18 cellular contexts compared by ENCODE assay signal in the genomic region with DNA sequence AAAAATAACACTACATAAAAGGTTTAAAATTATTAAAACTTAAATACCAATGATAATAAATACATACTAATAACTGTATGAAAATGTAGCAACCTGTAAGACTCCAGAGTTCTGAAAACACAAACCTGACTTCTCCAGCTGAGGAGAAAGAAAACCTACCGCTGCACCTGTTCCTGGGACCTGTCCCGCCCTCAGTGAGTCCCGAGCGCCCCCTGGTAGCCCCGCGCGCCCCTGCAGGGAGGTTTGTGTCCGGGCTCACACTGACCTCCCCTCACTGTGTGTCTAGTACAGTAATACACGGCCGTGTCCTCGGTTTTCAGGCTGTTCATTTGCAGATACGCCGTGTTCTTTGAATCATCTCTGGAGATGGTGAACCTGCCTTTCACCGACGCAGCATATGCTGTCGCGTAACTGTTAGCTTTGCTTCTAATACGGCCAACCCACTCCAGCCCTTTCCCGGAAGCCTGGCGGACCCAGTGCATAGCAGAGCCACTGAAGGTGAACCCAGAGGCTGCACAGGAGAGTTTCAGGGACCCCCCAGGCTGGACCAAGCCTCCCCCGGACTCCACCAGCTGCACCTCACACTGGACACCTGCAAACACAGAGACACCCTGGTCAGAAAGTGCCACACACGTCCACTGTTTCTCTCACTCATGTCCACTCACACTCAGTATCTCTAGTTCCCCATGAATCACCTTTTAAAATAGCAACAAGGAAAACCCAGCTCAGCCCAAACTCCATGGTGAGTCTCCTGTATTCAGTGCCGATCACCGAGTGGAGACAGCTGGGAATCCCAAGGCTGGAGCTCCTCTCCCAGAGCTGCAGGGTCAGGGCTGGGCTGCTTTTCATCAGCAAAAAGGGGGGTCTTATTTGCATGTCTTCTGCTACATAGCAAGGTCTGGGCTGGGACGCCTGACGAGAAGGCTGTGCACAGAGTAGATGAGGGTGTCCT.
A peak's percentile ranks its signal among the peaks of the same experiment; 100 is the strongest.
DNase-seq lines count a peak whose midpoint lies in the region; ATAC-seq, FAIRE-seq and TF ChIP-seq lines count a peak whose summit lies in the region.
"Had no signal": no experiment of that assay in that cellular context is flagged by ENCODE, and none has a peak within 500 bp of the region (broad histone marks: within the 10 kb centered on the region; RNA-seq: fewer than 3 reads in every experiment).

No MANE protein-coding gene starts in this region.

- no TSS peak for BruUV-seq in HepG2 (replicated peaks; lab: Mats Ljungman, UMichigan)

- no peak for TF ChIP-seq EP300 in HepG2 (IDR thresholded peaks at IDR 0.05; ENCODE audit: low read depth in 2 of 2, low read length in 2 of 2)
- TF ChIP-seq EP300 in HepG2 (CRISPR knock-in tag; IDR thresholded peaks at IDR 0.05; ENCODE audit: borderline replicate concordance), result no peak
- TF ChIP-seq EP300 in SK-N-SH (IDR thresholded peaks at IDR 0.05; ENCODE audit: borderline replicate concordance in 1 of 2, low read depth in 1 of 2, low read length in 1 of 2), result no peak

- CTCF ChIA-PET in HepG2 (lab: Yijun Ruan, JAX; ENCODE audit: low intra/inter-chr PET ratio, low total read pairs) (interaction anchor here (1.2 to 2.3 kb wide), 4 partner anchors 28 to 77 kb away, joined by 3 to 20 read pairs (median 4); no protein-coding TSS in a partner anchor), SK-N-SH (lab: Yijun Ruan, JAX) (interaction anchor here (0.7 to 3.1 kb wide), 5 partner anchors 12 to 70 kb away, joined by 3 to 19 read pairs (median 3); no protein-coding TSS in a partner anchor)

- peak; percentile 50 for FAIRE-seq in HepG2 (lab: Jason Lieb, UNC)

- peak overlapping the region; percentile 31; the same call in 1 of the 2 replicates for H3K9ac ChIP-seq in HepG2 (ENCODE audit: insufficient read depth, low read depth, low read length)
- no peak overlapping the region for H3K9ac ChIP-seq in SK-N-SH
- H3K9ac ChIP-seq: BLaER1 treated with 17β-estradiol and CSF1 and Interleukin-3, amounts not matched to agents 10 nM and 100 nM had no signal

- DNase-seq in HepG2 (ENCODE audit: low spot score) (peak; percentile 40), right lobe of liver (no peak), SK-N-SH (peak; percentile 31), aorta (no peak), foreskin fibroblast (no peak)
- DNase-seq: activated B cell treated with CpG ODN at 0.5 μM for 24 hours; brain microvascular endothelial cell; erythroblast; GOT3; mammary epithelial cell; NCI-H2171; stimulated activated CD4-positive, alpha-beta T cell treated with anti-CD3 and anti-CD28 coated beads, Interleukin-1b, Interleukin-23, amount 100 ng/mL, for 48 hours; stimulated activated naive CD4-positive, alpha-beta T cell treated with Interleukin-2 at 50 U/mL for 16 hours had no signal

- TF ChIP-seq POLR2A in HepG2 (IDR thresholded peaks at IDR 0.05; ENCODE audit: insufficient read depth in 1 of 2, low read depth in 2 of 2, low read length in 2 of 2) (no peak), right lobe of liver (IDR thresholded peaks at IDR 0.05) (no peak)

- POLR2A ChIA-PET in HepG2 (lab: Yijun Ruan, JAX) (no interaction called here), SK-N-SH (lab: Yijun Ruan, JAX) (no interaction called here)

- no peaks in the 10 kb centered on the region for H3K79me2 ChIP-seq in HepG2 (ENCODE audit: insufficient read depth, low read length)
- H3K79me2 ChIP-seq in SK-N-SH (ENCODE audit: insufficient read depth), result no peaks in the 10 kb centered on the region

- TF ChIP-seq CTCF in HepG2 (CRISPR knock-in tag; IDR thresholded peaks at IDR 0.05) (peak; percentile 77), right lobe of liver (IDR thresholded peaks at IDR 0.05) (no peak), LNCAP (IDR thresholded peaks at IDR 0.05) (peak; percentile 64), SK-N-SH (IDR thresholded peaks at IDR 0.05) (peak; percentile 49), foreskin fibroblast (IDR thresholded peaks at IDR 0.05; ENCODE audit: low read depth, low read length) (no peak)

- H3K4me3 Mint-ChIP-seq in stimulated activated memory B cell treated with anti-CD40 and anti-IgM and Interleukin-4, amounts not matched to agents 10 μg/mL and 1 μg/mL and 100 μg/mL, for 72 hours, result peak overlapping the region; percentile 50
- H3K4me3 Mint-ChIP-seq: activated B cell treated with CpG ODN at 0.5 μM for 24 hours had no signal

- in situ Hi-C loops in HepG2 (cut with HindIII; ENCODE audit: extremely low pct_ligation_motif_present, low pct_unique_long_range_greater_than_20kb), result no loop called here

- H3K27me3 ChIP-seq in HepG2 (ENCODE audit: control insufficient read depth in 1 of 2, insufficient read depth in 2 of 2, low read length in 2 of 2), result peaks cover 0 to 12% of the 10 kb centered on the region in 2 experiments; a peak in 1 of 5 replicates
- peaks cover 0 to 12% of the 10 kb centered on the region in 2 donors for H3K27me3 ChIP-seq in right lobe of liver
- peaks cover 10% of the 10 kb centered on the region; the same call in 1 of the 2 replicates for H3K27me3 ChIP-seq in SK-N-SH (ENCODE audit: insufficient read depth)
- H3K27me3 ChIP-seq in aorta (ENCODE audit: control insufficient read depth in 1 of 2, insufficient read depth in 2 of 2, low read length in 1 of 2), result no peaks in the 10 kb centered on the region
- H3K27me3 ChIP-seq: BLaER1 treated with 17β-estradiol and CSF1 and Interleukin-3, amounts not matched to agents 10 nM and 100 nM; brain microvascular endothelial cell; ovary had no signal

- no peaks in the 10 kb centered on the region for H3K36me3 ChIP-seq in HepG2 (replicated peaks in 1 of 2; ENCODE audit: control insufficient read depth in 1 of 2, insufficient read depth in 2 of 2, low read length in 2 of 2)
- H3K36me3 ChIP-seq in right lobe of liver, result no peaks in the 10 kb centered on the region
- no peaks in the 10 kb centered on the region for H3K36me3 ChIP-seq in SK-N-SH (replicated peaks in 1 of 2; ENCODE audit: control insufficient read depth in 1 of 2, insufficient read depth in 2 of 2, low read length in 1 of 2)
- no peaks in the 10 kb centered on the region for H3K36me3 ChIP-seq in aorta (ENCODE audit: control insufficient read depth in 1 of 2, insufficient read depth in 2 of 2, low read length in 1 of 2)
- H3K36me3 ChIP-seq: BLaER1 treated with 17β-estradiol and CSF1 and Interleukin-3, amounts not matched to agents 10 nM and 100 nM; brain microvascular endothelial cell; ovary had no signal

- intact Hi-C loops in HepG2 (cut with micrococcal nuclease; ENCODE audit: unreplicated experiment), result loop anchor here (2.0 kb wide), 1 partner anchor 70 kb away; no protein-coding TSS in a partner anchor
- intact Hi-C loops in right lobe of liver (cut with DNase I), result no loop called here
- intact Hi-C loops in aorta (cut with DNase I), result no loop called here

- peaks cover 51% of the 10 kb centered on the region for H3K27me3 Mint-ChIP-seq in stimulated activated memory B cell treated with anti-CD40 and anti-IgM and Interleukin-4, amounts not matched to agents 10 μg/mL and 1 μg/mL and 100 μg/mL, for 72 hours

- peaks cover 6% of the 10 kb centered on the region for H3K4me1 Mint-ChIP-seq in stimulated activated memory B cell treated with anti-CD40 and anti-IgM and Interleukin-4, amounts not matched to agents 10 μg/mL and 1 μg/mL and 100 μg/mL, for 72 hours
- H3K4me1 Mint-ChIP-seq: activated B cell treated with CpG ODN at 0.5 μM for 24 hours had no signal

- peak overlapping the region; percentile 45 to 66 (median 50) for H3K4me3 ChIP-seq in HepG2 (replicated peaks in 1 of 3; ENCODE audit: insufficient read depth in 1 of 3, low read depth in 2 of 3, low read length in 3 of 3)
- no peak overlapping the region for H3K4me3 ChIP-seq in right lobe of liver
- no peak overlapping the region for H3K4me3 ChIP-seq in SK-N-SH (ENCODE audit: low read depth in 2 of 2, low read length in 1 of 2)
- no peak overlapping the region for H3K4me3 ChIP-seq in aorta (ENCODE audit: low read length in 2 of 2)
- no peak overlapping the region for H3K4me3 ChIP-seq in foreskin fibroblast (ENCODE audit: low read depth in 1 of 2, low read length in 2 of 2)
- H3K4me3 ChIP-seq: BLaER1 treated with 17β-estradiol and CSF1 and Interleukin-3, amounts not matched to agents 10 nM and 100 nM; ovary had no signal

- TF ChIP-seq RAD21 in HepG2 (CRISPR knock-in tag; IDR thresholded peaks at IDR 0.05) (no peak), SK-N-SH (IDR thresholded peaks at IDR 0.05; ENCODE audit: low read length) (no peak)

- H3K9me2 ChIP-seq in SK-N-SH, result no peaks in the 10 kb centered on the region

- peak overlapping the region; percentile 98 for H3K4me2 ChIP-seq in HepG2 (ENCODE audit: low read depth, low read length)
- no peak overlapping the region for H3K4me2 ChIP-seq in SK-N-SH

- H3K9me3 ChIP-seq in HepG2 (ENCODE audit: low read length) (no peaks in the 10 kb centered on the region), right lobe of liver (no peaks in the 10 kb centered on the region), SK-N-SH (no peaks in the 10 kb centered on the region), aorta (ENCODE audit: control insufficient read depth, low read length) (peaks cover 1% of the 10 kb centered on the region)
- H3K9me3 ChIP-seq: BLaER1 treated with 17β-estradiol and CSF1 and Interleukin-3, amounts not matched to agents 10 nM and 100 nM; ovary had no signal

- WGBS in HepG2 (ENCODE audit: low lambda C conversion rate), result 0% methylated on average over 9 of the region's 26 CpGs
- 45% methylated on average over 24 of the region's 26 CpGs for WGBS in right lobe of liver (ENCODE audit: insufficient coverage, low coverage, low lambda C conversion rate, missing lambda C conversion rate)
- 3% methylated on average over 22 of the region's 26 CpGs for WGBS in SK-N-SH (ENCODE audit: low lambda C conversion rate)
- 53 to 54% methylated on average over 26 of the region's 26 CpGs for WGBS in aorta, 2 donors

- no peaks in the 10 kb centered on the region for H3K9me3 Mint-ChIP-seq in stimulated activated memory B cell treated with anti-CD40 and anti-IgM and Interleukin-4, amounts not matched to agents 10 μg/mL and 1 μg/mL and 100 μg/mL, for 72 hours
- H3K9me3 Mint-ChIP-seq: activated B cell treated with CpG ODN at 0.5 μM for 24 hours had no signal

- H3K27ac Mint-ChIP-seq in stimulated activated memory B cell treated with anti-CD40 and anti-IgM and Interleukin-4, amounts not matched to agents 10 μg/mL and 1 μg/mL and 100 μg/mL, for 72 hours, result no peak overlapping the region
- H3K27ac Mint-ChIP-seq: activated B cell treated with CpG ODN at 0.5 μM for 24 hours had no signal

- H3K27ac ChIP-seq in HepG2 (ENCODE audit: extremely low read length, insufficient read depth, low read length), result no peak overlapping the region
- H3K27ac ChIP-seq in right lobe of liver, result no peak overlapping the region
- no peak overlapping the region for H3K27ac ChIP-seq in SK-N-SH (ENCODE audit: low read depth in 2 of 2, low read length in 1 of 2)
- H3K27ac ChIP-seq in aorta (ENCODE audit: low read depth in 1 of 2, low read length in 2 of 2), result no peak overlapping the region
- H3K27ac ChIP-seq: BLaER1 treated with 17β-estradiol and CSF1 and Interleukin-3, amounts not matched to agents 10 nM and 100 nM; brain microvascular endothelial cell; ovary had no signal

- H3K36me3 Mint-ChIP-seq in stimulated activated memory B cell treated with anti-CD40 and anti-IgM and Interleukin-4, amounts not matched to agents 10 μg/mL and 1 μg/mL and 100 μg/mL, for 72 hours, result no peaks in the 10 kb centered on the region

- ATAC-seq in HepG2, result peak; percentile 98
- no peak for ATAC-seq in right lobe of liver
- ATAC-seq in stimulated activated memory B cell treated with anti-CD40 and anti-IgM and Interleukin-4, amounts not matched to agents 10 μg/mL and 1 μg/mL and 100 μg/mL, for 72 hours, result no peak
- no peak for ATAC-seq in aorta (ENCODE audit: low FRiP score)
- no peak for ATAC-seq in HG03354 (IDR thresholded peaks at IDR 0.05; ENCODE audit: poor library complexity, severe bottlenecking, unreplicated experiment)

- H4K20me1 ChIP-seq in HepG2 (ENCODE audit: insufficient read depth, low read length) (no peaks in the 10 kb centered on the region), SK-N-SH (ENCODE audit: insufficient read depth) (no peaks in the 10 kb centered on the region)
- H4K20me1 ChIP-seq: BLaER1 treated with 17β-estradiol and CSF1 and Interleukin-3, amounts not matched to agents 10 nM and 100 nM had no signal

- no peaks in the 10 kb centered on the region for H3F3A ChIP-seq in SK-N-SH (replicated peaks; ENCODE audit: insufficient read depth)

- H2AFZ ChIP-seq in HepG2 (ENCODE audit: low read length) (peak overlapping the region; percentile 94), SK-N-SH (ENCODE audit: low read depth) (no peak overlapping the region)

- H3K4me1 ChIP-seq in HepG2 (ENCODE audit: insufficient read depth, low read length), result peaks cover 8% of the 10 kb centered on the region
- no peaks in the 10 kb centered on the region for H3K4me1 ChIP-seq in right lobe of liver
- no peaks in the 10 kb centered on the region for H3K4me1 ChIP-seq in SK-N-SH (ENCODE audit: control insufficient read depth in 1 of 2, insufficient read depth in 2 of 2, low read depth in 1 of 2, low read length in 1 of 2)
- H3K4me1 ChIP-seq in aorta (ENCODE audit: control insufficient read depth in 1 of 2, insufficient read depth in 2 of 2, low read length in 2 of 2), result no peaks in the 10 kb centered on the region

Comparison
In these comparisons a context has a peak if more than half of its experiments do, and no peak if none do; other contexts are left out.
1. DNase-seq: peak in HepG2 (single experiment) and SK-N-SH (single experiment); none in right lobe of liver (0 of 3), aorta (0 of 2) and foreskin fibroblast (0 of 2).
2. H3K4me3 ChIP-seq: peak in HepG2 (3 of 3); none in right lobe of liver (0 of 3), SK-N-SH (0 of 2), aorta (0 of 2) and foreskin fibroblast (0 of 2).
3. CTCF ChIP-seq: peak in HepG2 (single experiment), LNCAP (single experiment) and SK-N-SH (single experiment); none in right lobe of liver (0 of 4) and foreskin fibroblast (single experiment).